1 cellular context compared by ENCODE assay signal in the genomic region with DNA sequence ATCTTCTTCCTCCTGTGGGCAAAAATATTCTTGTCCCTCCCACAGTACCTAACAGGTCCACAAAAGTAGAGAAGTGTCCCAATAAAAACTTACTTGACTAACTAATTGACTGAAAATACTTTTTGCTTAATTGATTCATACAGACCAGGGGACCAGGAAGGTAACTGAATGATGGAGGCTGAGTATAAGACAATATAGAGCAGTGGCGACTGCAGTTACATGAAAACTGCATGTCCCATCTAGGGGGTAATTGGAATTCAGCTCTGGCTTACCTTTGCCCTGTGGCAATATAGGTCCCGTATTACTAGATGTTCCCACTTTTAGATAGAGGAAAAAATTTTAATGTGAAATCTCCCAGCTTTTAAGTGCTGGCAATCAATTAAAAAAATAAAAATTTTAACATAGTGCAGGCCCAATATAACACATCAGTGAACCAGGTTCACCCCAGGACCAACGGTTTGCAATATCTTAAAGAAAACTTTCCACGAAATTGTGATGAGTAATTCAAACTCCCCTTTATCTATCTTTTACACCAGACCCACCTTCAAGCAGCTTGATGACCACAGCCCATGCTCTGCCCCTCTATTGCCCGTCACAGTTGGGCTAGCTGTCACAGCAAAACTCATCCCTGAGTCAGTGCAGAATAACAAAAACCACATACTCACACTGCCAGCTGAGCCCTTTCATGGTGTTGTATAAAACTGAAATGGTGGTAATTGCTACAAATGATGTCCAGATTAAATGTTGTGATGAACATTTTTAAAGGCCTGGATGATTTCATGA.
TF ChIP-seq lines count a peak whose summit lies in the region.

No MANE protein-coding gene starts in this region.

TF ChIP-seq in K562, 482 proteins besides CTCF, POLR2A, EP300 and RAD21 (continued from another document and continues in another):
- TF ChIP-seq, protein P1, sequence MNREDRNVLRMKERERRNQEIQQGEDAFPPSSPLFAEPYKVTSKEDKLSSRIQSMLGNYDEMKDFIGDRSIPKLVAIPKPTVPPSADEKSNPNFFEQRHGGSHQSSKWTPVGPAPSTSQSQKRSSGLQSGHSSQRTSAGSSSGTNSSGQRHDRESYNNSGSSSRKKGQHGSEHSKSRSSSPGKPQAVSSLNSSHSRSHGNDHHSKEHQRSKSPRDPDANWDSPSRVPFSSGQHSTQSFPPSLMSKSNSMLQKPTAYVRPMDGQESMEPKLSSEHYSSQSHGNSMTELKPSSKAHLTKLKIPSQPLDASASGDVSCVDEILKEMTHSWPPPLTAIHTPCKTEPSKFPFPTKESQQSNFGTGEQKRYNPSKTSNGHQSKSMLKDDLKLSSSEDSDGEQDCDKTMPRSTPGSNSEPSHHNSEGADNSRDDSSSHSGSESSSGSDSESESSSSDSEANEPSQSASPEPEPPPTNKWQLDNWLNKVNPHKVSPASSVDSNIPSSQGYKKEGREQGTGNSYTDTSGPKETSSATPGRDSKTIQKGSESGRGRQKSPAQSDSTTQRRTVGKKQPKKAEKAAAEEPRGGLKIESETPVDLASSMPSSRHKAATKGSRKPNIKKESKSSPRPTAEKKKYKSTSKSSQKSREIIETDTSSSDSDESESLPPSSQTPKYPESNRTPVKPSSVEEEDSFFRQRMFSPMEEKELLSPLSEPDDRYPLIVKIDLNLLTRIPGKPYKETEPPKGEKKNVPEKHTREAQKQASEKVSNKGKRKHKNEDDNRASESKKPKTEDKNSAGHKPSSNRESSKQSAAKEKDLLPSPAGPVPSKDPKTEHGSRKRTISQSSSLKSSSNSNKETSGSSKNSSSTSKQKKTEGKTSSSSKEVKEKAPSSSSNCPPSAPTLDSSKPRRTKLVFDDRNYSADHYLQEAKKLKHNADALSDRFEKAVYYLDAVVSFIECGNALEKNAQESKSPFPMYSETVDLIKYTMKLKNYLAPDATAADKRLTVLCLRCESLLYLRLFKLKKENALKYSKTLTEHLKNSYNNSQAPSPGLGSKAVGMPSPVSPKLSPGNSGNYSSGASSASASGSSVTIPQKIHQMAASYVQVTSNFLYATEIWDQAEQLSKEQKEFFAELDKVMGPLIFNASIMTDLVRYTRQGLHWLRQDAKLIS (CRISPR knock-in tag; IDR thresholded peaks at IDR 0.05): no peak
- TF ChIP-seq RBM34 (IDR thresholded peaks at IDR 0.05; ENCODE audit: borderline replicate concordance, insufficient read depth, low read length): no peak
- TF ChIP-seq C11orf30 (IDR thresholded peaks at IDR 0.05; ENCODE audit: low read depth): peak; percentile 27; the same call in 1 of the 2 replicates
- TF ChIP-seq LEF1 (IDR thresholded peaks at IDR 0.05): 0 out of 2 replicates have a peak, but pooled peaks have one; percentile 36
- no peak for TF ChIP-seq GTF2F1 (IDR thresholded peaks at IDR 0.05; ENCODE audit: low read depth, low read length)
- TF ChIP-seq SAFB (IDR thresholded peaks at IDR 0.05; ENCODE audit: borderline replicate concordance, low read depth, low read length): no peak
- peak; percentile 74 for TF ChIP-seq TFAP4 (CRISPR knock-in tag; IDR thresholded peaks at IDR 0.05; ENCODE audit: borderline replicate concordance)
- TF ChIP-seq ESRRA (IDR thresholded peaks at IDR 0.05; ENCODE audit: borderline replicate concordance, low read depth): no peak
- no peak for TF ChIP-seq CGGBP1 (CRISPR knock-in tag; IDR thresholded peaks at IDR 0.05)
- TF ChIP-seq E2F1 (CRISPR knock-in tag; IDR thresholded peaks at IDR 0.05): no peak
- TF ChIP-seq SAFB2 (IDR thresholded peaks at IDR 0.05; ENCODE audit: borderline replicate concordance, low read depth, low read length, severe bottlenecking): no peak
- 0 out of 2 replicates have a peak, but pooled peaks have one; percentile 31 for TF ChIP-seq MTA3 (IDR thresholded peaks at IDR 0.05; ENCODE audit: borderline replicate concordance)
- TF ChIP-seq MCM2 (IDR thresholded peaks at IDR 0.05; ENCODE audit: low read depth): no peak
- TF ChIP-seq ZNF408 (CRISPR knock-in tag; IDR thresholded peaks at IDR 0.05; ENCODE audit: low read depth): no peak
- no peak for TF ChIP-seq SIN3B (IDR thresholded peaks at IDR 0.05; ENCODE audit: low read depth)
- no peak for TF ChIP-seq GATAD2B (IDR thresholded peaks at IDR 0.05; ENCODE audit: borderline replicate concordance)
- TF ChIP-seq ZNF75A (CRISPR knock-in tag; IDR thresholded peaks at IDR 0.05): no peak
- peak; percentile 79; the same call in 1 of the 2 replicates for TF ChIP-seq NCOA1 (IDR thresholded peaks at IDR 0.05; ENCODE audit: low read depth)
- TF ChIP-seq CEBPG (CRISPR knock-in tag; IDR thresholded peaks at IDR 0.05): no peak
- no peak for TF ChIP-seq CEBPG (tag; conservative IDR thresholded peaks at IDR 0.05 in 1 of 2, IDR thresholded peaks at IDR 0.05 in 1 of 2)
- TF ChIP-seq SMARCE1 (IDR thresholded peaks at IDR 0.05): peak; percentile 91
- TF ChIP-seq TRIM24 (IDR thresholded peaks at IDR 0.05): peak; percentile 54 to 56; a peak in 2 of 4 replicates
- no peak for TF ChIP-seq SUPT5H (IDR thresholded peaks at IDR 0.05)
- no peak for TF ChIP-seq ZKSCAN8 (CRISPR knock-in tag; IDR thresholded peaks at IDR 0.05)
- TF ChIP-seq MAFK (IDR thresholded peaks at IDR 0.05; ENCODE audit: low read length): peak; percentile 32; the same call in 1 of the 2 replicates
- no peak for TF ChIP-seq TCFL5 (CRISPR knock-in tag; conservative IDR thresholded peaks at IDR 0.05)
- no peak for TF ChIP-seq CREBBP (IDR thresholded peaks at IDR 0.05; ENCODE audit: low read depth, low read length)
- no peak for TF ChIP-seq XRCC3 (IDR thresholded peaks at IDR 0.05)
- no peak for TF ChIP-seq ZNF449 (CRISPR knock-in tag; IDR thresholded peaks at IDR 0.05)
- 0 out of 2 replicates have a peak, but pooled peaks have one; percentile 37 for TF ChIP-seq LCOR (CRISPR knock-in tag; IDR thresholded peaks at IDR 0.05)
- TF ChIP-seq BRD9 (IDR thresholded peaks at IDR 0.05; ENCODE audit: low read depth, partially characterized antibody): peak; percentile 48
- TF ChIP-seq SREBF2 (CRISPR knock-in tag; IDR thresholded peaks at IDR 0.05): no peak
- no peak for TF ChIP-seq POLR3A (IDR thresholded peaks at IDR 0.05; ENCODE audit: borderline replicate concordance, extremely low read depth, insufficient read depth, insufficient read length)
- no peak for TF ChIP-seq TSHZ1 (CRISPR knock-in tag; IDR thresholded peaks at IDR 0.05)
- TF ChIP-seq COPS2 (conservative IDR thresholded peaks at IDR 0.05): no peak
- TF ChIP-seq, protein P2, sequence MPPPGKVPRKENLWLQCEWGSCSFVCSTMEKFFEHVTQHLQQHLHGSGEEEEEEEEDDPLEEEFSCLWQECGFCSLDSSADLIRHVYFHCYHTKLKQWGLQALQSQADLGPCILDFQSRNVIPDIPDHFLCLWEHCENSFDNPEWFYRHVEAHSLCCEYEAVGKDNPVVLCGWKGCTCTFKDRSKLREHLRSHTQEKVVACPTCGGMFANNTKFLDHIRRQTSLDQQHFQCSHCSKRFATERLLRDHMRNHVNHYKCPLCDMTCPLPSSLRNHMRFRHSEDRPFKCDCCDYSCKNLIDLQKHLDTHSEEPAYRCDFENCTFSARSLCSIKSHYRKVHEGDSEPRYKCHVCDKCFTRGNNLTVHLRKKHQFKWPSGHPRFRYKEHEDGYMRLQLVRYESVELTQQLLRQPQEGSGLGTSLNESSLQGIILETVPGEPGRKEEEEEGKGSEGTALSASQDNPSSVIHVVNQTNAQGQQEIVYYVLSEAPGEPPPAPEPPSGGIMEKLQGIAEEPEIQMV (tag; conservative IDR thresholded peaks at IDR 0.05; ENCODE audit: low read depth): no peak
- TF ChIP-seq ZNF785 (CRISPR knock-in tag; IDR thresholded peaks at IDR 0.05): no peak
- TF ChIP-seq, protein P3, sequence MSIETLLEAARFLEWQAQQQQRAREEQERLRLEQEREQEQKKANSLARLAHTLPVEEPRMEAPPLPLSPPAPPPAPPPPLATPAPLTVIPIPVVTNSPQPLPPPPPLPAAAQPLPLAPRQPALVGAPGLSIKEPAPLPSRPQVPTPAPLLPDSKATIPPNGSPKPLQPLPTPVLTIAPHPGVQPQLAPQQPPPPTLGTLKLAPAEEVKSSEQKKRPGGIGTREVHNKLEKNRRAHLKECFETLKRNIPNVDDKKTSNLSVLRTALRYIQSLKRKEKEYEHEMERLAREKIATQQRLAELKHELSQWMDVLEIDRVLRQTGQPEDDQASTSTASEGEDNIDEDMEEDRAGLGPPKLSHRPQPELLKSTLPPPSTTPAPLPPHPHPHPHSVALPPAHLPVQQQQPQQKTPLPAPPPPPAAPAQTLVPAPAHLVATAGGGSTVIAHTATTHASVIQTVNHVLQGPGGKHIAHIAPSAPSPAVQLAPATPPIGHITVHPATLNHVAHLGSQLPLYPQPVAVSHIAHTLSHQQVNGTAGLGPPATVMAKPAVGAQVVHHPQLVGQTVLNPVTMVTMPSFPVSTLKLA (conservative IDR thresholded peaks at IDR 0.05): peak in 1 of 2 experiments; percentile 56; a peak in 2 of 4 replicates
- no peak for TF ChIP-seq ZNF551 (CRISPR knock-in tag; IDR thresholded peaks at IDR 0.05)
- TF ChIP-seq HDAC8 (tag; IDR thresholded peaks at IDR 0.05): no peak
